Comparison of ENCODE assay signal across 1 cellular context in genomic region chr22:40001800-40002577, GRCh38.
TF ChIP-seq lines count a peak whose summit lies in the region.

No MANE protein-coding gene starts in this region.

TF ChIP-seq in HEK293, 187 proteins besides CTCF, POLR2A, EP300 and RAD21 (continued from another document):
- TF ChIP-seq ZNF398 (tag by site-specific recombination; IDR thresholded peaks at IDR 0.05) (peak; percentile 73), ZNF843 (tag by site-specific recombination; IDR thresholded peaks at IDR 0.05) (no peak), ZNF549 (tag by site-specific recombination; IDR thresholded peaks at IDR 0.05) (no peak), KLF10 (tag by site-specific recombination; IDR thresholded peaks at IDR 0.05) (no peak), ZNF16 (tag by site-specific recombination; IDR thresholded peaks at IDR 0.05; ENCODE audit: low read depth) (no peak), HIC1 (tag by site-specific recombination; IDR thresholded peaks at IDR 0.05) (no peak), ZNF776 (tag by site-specific recombination; IDR thresholded peaks at IDR 0.05; ENCODE audit: borderline replicate concordance) (no peak), ZNF350 (tag by site-specific recombination; IDR thresholded peaks at IDR 0.05) (no peak), KLF8 (tag by site-specific recombination; IDR thresholded peaks at IDR 0.05) (no peak), ZNF248 (tag by site-specific recombination; IDR thresholded peaks at IDR 0.05) (no peak), MEIS1 (CRISPR knock-in tag; IDR thresholded peaks at IDR 0.05; ENCODE audit: borderline replicate concordance) (no peak), ZNF768 (tag by site-specific recombination; IDR thresholded peaks at IDR 0.05) (no peak), ZNF354C (tag by site-specific recombination; IDR thresholded peaks at IDR 0.05; ENCODE audit: borderline replicate concordance, low read depth) (no peak), SP7 (tag by site-specific recombination; IDR thresholded peaks at IDR 0.05) (peak; percentile 51; the same call in 1 of the 2 replicates), ZBTB44 (tag by site-specific recombination; IDR thresholded peaks at IDR 0.05) (no peak), MYNN (tag by site-specific recombination; IDR thresholded peaks at IDR 0.05; ENCODE audit: borderline replicate concordance) (no peak), BCL6B (tag by site-specific recombination; IDR thresholded peaks at IDR 0.05) (no peak), ZNF660 (tag by site-specific recombination; IDR thresholded peaks at IDR 0.05) (0 out of 2 replicates have a peak, but pooled peaks have one; percentile 51), BCL11B (tag by site-specific recombination; IDR thresholded peaks at IDR 0.05; ENCODE audit: low read depth) (no peak), ZBTB10 (tag by site-specific recombination; IDR thresholded peaks at IDR 0.05) (no peak)
